Comparison of ENCODE assay signal across 1 cellular context in the genomic region with DNA sequence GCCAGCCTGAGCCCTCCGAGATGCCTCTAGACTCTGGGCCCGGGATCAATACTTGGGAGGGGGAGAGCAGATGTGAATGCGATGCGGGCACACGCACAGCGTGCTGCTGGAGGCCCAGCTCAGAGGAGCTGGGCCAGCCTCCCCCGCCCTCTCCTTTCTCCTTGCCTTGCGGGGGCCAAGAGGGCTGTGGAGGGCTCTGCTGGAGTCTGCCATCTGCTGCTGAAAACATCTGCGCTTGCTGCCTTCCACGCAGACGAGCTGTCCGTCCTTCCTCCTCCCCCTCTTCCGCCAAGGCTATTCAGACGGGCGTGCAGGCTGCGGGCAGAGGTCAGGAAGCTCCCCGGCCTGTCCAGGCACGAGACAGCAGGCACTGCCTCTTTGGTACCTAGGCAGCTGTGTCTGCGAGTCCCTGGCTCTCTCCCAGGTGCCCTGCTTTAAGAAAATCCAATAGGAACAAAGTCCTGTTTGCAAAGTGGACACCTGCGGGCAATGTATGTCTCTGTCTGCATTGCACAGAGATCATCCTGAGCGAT.
TF ChIP-seq lines count a peak whose summit lies in the region.

No MANE protein-coding gene starts in this region.

TF ChIP-seq in HepG2, 621 proteins besides CTCF, POLR2A, EP300 and RAD21 (continued from another document and continues in another):
- TF ChIP-seq, protein P1, sequence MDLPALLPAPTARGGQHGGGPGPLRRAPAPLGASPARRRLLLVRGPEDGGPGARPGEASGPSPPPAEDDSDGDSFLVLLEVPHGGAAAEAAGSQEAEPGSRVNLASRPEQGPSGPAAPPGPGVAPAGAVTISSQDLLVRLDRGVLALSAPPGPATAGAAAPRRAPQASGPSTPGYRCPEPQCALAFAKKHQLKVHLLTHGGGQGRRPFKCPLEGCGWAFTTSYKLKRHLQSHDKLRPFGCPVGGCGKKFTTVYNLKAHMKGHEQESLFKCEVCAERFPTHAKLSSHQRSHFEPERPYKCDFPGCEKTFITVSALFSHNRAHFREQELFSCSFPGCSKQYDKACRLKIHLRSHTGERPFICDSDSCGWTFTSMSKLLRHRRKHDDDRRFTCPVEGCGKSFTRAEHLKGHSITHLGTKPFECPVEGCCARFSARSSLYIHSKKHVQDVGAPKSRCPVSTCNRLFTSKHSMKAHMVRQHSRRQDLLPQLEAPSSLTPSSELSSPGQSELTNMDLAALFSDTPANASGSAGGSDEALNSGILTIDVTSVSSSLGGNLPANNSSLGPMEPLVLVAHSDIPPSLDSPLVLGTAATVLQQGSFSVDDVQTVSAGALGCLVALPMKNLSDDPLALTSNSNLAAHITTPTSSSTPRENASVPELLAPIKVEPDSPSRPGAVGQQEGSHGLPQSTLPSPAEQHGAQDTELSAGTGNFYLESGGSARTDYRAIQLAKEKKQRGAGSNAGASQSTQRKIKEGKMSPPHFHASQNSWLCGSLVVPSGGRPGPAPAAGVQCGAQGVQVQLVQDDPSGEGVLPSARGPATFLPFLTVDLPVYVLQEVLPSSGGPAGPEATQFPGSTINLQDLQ (CRISPR knock-in tag; IDR thresholded peaks at IDR 0.05) = no peak
- TF ChIP-seq TBL1XR1 (IDR thresholded peaks at IDR 0.05; ENCODE audit: borderline replicate concordance, low read length, partially characterized antibody) = no peak
- no peak for TF ChIP-seq ZNF607 (CRISPR knock-in tag; IDR thresholded peaks at IDR 0.05; ENCODE audit: borderline replicate concordance)
- no peak for TF ChIP-seq BRF2 (CRISPR knock-in tag; IDR thresholded peaks at IDR 0.05)
- TF ChIP-seq ZBTB10 (CRISPR knock-in tag; IDR thresholded peaks at IDR 0.05; ENCODE audit: borderline replicate concordance) = no peak
- TF ChIP-seq, protein P2, sequence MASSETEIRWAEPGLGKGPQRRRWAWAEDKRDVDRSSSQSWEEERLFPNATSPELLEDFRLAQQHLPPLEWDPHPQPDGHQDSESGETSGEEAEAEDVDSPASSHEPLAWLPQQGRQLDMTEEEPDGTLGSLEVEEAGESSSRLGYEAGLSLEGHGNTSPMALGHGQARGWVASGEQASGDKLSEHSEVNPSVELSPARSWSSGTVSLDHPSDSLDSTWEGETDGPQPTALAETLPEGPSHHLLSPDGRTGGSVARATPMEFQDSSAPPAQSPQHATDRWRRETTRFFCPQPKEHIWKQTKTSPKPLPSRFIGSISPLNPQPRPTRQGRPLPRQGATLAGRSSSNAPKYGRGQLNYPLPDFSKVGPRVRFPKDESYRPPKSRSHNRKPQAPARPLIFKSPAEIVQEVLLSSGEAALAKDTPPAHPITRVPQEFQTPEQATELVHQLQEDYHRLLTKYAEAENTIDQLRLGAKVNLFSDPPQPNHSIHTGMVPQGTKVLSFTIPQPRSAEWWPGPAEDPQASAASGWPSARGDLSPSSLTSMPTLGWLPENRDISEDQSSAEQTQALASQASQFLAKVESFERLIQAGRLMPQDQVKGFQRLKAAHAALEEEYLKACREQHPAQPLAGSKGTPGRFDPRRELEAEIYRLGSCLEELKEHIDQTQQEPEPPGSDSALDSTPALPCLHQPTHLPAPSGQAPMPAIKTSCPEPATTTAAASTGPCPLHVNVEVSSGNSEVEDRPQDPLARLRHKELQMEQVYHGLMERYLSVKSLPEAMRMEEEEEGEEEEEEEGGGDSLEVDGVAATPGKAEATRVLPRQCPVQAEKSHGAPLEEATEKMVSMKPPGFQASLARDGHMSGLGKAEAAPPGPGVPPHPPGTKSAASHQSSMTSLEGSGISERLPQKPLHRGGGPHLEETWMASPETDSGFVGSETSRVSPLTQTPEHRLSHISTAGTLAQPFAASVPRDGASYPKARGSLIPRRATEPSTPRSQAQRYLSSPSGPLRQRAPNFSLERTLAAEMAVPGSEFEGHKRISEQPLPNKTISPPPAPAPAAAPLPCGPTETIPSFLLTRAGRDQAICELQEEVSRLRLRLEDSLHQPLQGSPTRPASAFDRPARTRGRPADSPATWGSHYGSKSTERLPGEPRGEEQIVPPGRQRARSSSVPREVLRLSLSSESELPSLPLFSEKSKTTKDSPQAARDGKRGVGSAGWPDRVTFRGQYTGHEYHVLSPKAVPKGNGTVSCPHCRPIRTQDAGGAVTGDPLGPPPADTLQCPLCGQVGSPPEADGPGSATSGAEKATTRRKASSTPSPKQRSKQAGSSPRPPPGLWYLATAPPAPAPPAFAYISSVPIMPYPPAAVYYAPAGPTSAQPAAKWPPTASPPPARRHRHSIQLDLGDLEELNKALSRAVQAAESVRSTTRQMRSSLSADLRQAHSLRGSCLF (CRISPR knock-in tag; IDR thresholded peaks at IDR 0.05; ENCODE audit: borderline replicate concordance) = no peak
- no peak for TF ChIP-seq CCAR2 (optimal IDR thresholded peaks at IDR 0.05; ENCODE audit: low read depth, low read length)
- TF ChIP-seq ZNF343 (CRISPR knock-in tag; IDR thresholded peaks at IDR 0.05) = no peak
- TF ChIP-seq AHDC1 (CRISPR knock-in tag; IDR thresholded peaks at IDR 0.05; ENCODE audit: borderline replicate concordance) = no peak
- TF ChIP-seq HNF4A (CRISPR knock-in tag; IDR thresholded peaks at IDR 0.05) = peak; percentile 84
- no peak for TF ChIP-seq ZNF205 (CRISPR knock-in tag; IDR thresholded peaks at IDR 0.05)
- TF ChIP-seq, protein P3, sequence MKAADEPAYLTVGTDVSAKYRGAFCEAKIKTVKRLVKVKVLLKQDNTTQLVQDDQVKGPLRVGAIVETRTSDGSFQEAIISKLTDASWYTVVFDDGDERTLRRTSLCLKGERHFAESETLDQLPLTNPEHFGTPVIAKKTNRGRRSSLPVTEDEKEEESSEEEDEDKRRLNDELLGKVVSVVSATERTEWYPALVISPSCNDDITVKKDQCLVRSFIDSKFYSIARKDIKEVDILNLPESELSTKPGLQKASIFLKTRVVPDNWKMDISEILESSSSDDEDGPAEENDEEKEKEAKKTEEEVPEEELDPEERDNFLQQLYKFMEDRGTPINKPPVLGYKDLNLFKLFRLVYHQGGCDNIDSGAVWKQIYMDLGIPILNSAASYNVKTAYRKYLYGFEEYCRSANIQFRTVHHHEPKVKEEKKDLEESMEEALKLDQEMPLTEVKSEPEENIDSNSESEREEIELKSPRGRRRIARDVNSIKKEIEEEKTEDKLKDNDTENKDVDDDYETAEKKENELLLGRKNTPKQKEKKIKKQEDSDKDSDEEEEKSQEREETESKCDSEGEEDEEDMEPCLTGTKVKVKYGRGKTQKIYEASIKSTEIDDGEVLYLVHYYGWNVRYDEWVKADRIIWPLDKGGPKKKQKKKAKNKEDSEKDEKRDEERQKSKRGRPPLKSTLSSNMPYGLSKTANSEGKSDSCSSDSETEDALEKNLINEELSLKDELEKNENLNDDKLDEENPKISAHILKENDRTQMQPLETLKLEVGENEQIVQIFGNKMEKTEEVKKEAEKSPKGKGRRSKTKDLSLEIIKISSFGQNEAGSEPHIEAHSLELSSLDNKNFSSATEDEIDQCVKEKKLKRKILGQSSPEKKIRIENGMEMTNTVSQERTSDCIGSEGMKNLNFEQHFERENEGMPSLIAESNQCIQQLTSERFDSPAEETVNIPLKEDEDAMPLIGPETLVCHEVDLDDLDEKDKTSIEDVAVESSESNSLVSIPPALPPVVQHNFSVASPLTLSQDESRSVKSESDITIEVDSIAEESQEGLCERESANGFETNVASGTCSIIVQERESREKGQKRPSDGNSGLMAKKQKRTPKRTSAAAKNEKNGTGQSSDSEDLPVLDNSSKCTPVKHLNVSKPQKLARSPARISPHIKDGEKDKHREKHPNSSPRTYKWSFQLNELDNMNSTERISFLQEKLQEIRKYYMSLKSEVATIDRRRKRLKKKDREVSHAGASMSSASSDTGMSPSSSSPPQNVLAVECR (CRISPR knock-in tag; IDR thresholded peaks at IDR 0.05; ENCODE audit: borderline replicate concordance) = peak; percentile 38; the same call in 1 of the 2 replicates
- TF ChIP-seq ZSCAN21 (CRISPR knock-in tag; IDR thresholded peaks at IDR 0.05; ENCODE audit: borderline replicate concordance) = no peak
- peak; percentile 80 for TF ChIP-seq ZEB1 (IDR thresholded peaks at IDR 0.05; ENCODE audit: insufficient replicate concordance, low read depth)
- TF ChIP-seq, protein P4, sequence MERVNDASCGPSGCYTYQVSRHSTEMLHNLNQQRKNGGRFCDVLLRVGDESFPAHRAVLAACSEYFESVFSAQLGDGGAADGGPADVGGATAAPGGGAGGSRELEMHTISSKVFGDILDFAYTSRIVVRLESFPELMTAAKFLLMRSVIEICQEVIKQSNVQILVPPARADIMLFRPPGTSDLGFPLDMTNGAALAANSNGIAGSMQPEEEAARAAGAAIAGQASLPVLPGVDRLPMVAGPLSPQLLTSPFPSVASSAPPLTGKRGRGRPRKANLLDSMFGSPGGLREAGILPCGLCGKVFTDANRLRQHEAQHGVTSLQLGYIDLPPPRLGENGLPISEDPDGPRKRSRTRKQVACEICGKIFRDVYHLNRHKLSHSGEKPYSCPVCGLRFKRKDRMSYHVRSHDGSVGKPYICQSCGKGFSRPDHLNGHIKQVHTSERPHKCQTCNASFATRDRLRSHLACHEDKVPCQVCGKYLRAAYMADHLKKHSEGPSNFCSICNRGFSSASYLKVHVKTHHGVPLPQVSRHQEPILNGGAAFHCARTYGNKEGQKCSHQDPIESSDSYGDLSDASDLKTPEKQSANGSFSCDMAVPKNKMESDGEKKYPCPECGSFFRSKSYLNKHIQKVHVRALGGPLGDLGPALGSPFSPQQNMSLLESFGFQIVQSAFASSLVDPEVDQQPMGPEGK (CRISPR knock-in tag; IDR thresholded peaks at IDR 0.05) = peak; percentile 31; the same call in 1 of the 2 replicates
- 0 out of 2 replicates have a peak, but pooled peaks have one; percentile 24 for TF ChIP-seq KDM1A (CRISPR knock-in tag; IDR thresholded peaks at IDR 0.05)
- no peak for TF ChIP-seq SMAD1 (CRISPR knock-in tag; IDR thresholded peaks at IDR 0.05; ENCODE audit: borderline replicate concordance, low read depth)
